3 cellular contexts compared by ENCODE assay signal in the genomic region with DNA sequence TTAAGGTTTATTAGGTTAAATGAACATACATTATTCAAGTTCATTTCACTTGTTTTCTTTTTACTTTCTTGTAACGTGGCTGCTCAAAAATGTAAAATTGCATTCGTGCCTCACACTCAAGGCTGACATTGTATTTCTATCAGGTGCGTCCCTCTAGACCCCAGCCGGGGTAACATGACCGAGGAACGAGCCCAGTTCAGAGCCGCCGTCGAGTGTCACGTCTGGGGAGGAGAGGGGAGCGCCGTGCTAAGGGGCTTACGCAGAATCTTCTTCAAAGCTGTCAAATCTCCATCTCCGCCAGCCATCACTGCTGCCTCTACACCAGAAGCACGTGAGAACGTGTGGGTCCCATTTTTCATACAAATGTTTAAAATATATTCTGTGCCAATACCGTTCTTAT.
"Had no signal": no experiment of that assay in that cellular context is flagged by ENCODE, and none has a peak within 500 bp of the region (broad histone marks: within the 10 kb centered on the region; RNA-seq: fewer than 3 reads in every experiment).

No MANE protein-coding gene starts in this region.

- DNase-seq: GDM1, GF-D8 had no signal

- H3K4me3 ChIP-seq: GM12878 had no signal
